Comparison of ENCODE assay signal across 1 cellular context in the genomic region with DNA sequence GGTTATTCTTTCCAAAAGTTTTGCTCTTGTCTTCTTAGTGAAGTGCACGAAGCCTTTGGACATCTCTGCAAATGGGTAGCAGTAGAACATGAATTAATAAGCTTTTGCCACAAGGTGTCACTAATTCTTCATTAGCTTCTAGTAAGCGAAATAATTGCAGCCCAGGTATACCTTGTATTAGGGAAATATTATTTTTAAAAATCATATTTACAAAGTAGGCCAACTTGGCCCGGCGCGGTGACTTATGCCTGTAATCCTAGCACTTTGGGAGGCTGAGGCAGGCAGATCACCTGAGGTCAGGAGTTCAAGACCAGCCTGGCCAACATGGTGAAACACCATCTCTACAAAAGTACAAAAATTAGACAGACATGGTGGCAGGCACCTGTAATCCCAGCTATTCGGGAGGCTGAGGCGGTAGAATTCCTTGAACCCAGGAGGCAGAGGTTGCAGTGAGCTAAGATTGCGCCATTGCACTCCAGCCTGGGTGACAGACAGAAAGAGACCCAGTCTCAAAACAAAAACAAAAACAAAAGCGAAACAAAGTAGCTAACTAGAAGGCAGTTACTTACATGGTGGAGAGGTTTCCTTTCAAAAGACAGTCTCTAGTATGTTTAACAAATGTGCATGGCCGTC.
A peak's percentile ranks its signal among the peaks of the same experiment; 100 is the strongest.
TF ChIP-seq lines count a peak whose summit lies in the region.

No MANE protein-coding gene starts in this region.

TF ChIP-seq in K562, 482 proteins besides CTCF, POLR2A, EP300 and RAD21 (continued from another document):
- 0 out of 2 replicates have a peak, but pooled peaks have one; percentile 36 for TF ChIP-seq DEAF1 (CRISPR knock-in tag; IDR thresholded peaks at IDR 0.05)
